In genomic region chr15:45198337-45199135, GRCh38 we compare ENCODE assay signal across 8 cellular contexts.
DNase-seq lines count a peak whose midpoint lies in the region; ATAC-seq and TF ChIP-seq lines count a peak whose summit lies in the region.

No MANE protein-coding gene starts in this region.

- DNase-seq in AG09309 (ENCODE audit: low read depth) (peak; percentile 94), NCI-H2227 treated with DMSO at 0.1 percent for 48 hours (lab: John Stamatoyannopoulos, UW) (peak; percentile 91), cerebellar nuclear complex (lab: John Stamatoyannopoulos, UW) (peak; percentile 59 to 91), kidney tubule cell (ENCODE audit: low spot score) (peak; percentile 96)
- peak; percentile 90 for DNase-seq in activated CD4-positive, CD25-positive, alpha-beta regulatory T cell treated with anti-CD3 and anti-CD28 coated beads, Interleukin-2, amount 50 U/mL, for 16 hours (ENCODE audit: low read depth, low spot score)
- peak; percentile 87 to 92 for DNase-seq in stimulated activated CD4-positive, alpha-beta T cell treated with anti-CD3 and anti-CD28 coated beads, Interleukin-1b, Interleukin-23, amount 100 ng/mL, for 1 hour (ENCODE audit: low read depth in 2 of 2)

- peak overlapping the region; percentile 83 for H3K4me3 ChIP-seq in AG09309 (ENCODE audit: control insufficient read depth, low read depth, low read length)

- peak; percentile 55 for ATAC-seq in GM18873 (IDR thresholded peaks at IDR 0.05; ENCODE audit: low FRiP score, unreplicated experiment)
- peak; percentile 59 for ATAC-seq in HG03135 (IDR thresholded peaks at IDR 0.05; ENCODE audit: unreplicated experiment)

- TF ChIP-seq CTCF in AG09309 (IDR thresholded peaks at IDR 0.05; ENCODE audit: control insufficient read depth, insufficient read depth, low read depth, low read length, missing control alignments): peak; percentile 91

Comparison
In these comparisons a context has a peak if more than half of its experiments do, and no peak if none do; other contexts are left out.
1. Peak in every context shown above with its lines: DNase-seq, ATAC-seq and H3K4me3 ChIP-seq.